ENCODE assay signal across 15 cellular contexts in genomic region chr7:98867271-98867701, GRCh38. TPM values are rescaled to one million over a fixed set of nuclear protein-coding genes. Genes with fewer than 3 reads are reported as not detected.
DNase-seq lines count a peak whose midpoint lies in the region; ATAC-seq, FAIRE-seq and TF ChIP-seq lines count a peak whose summit lies in the region.
"Had no signal": no experiment of that assay in that cellular context is flagged by ENCODE, and none has a peak within 500 bp of the region (broad histone marks: within the 10 kb centered on the region; RNA-seq: fewer than 3 reads in every experiment).

No MANE protein-coding gene starts in this region.

- H3K4ac ChIP-seq in H1 (replicated peaks; ENCODE audit: insufficient read length, low read depth, low read length) = peak overlapping the region; percentile 21

- no peak overlapping the region for H2AFZ ChIP-seq in H1 (ENCODE audit: low read length)

- H3K4me1 ChIP-seq in H1 (replicated peaks in 1 of 4; ENCODE audit: control insufficient read depth in 3 of 4, insufficient read depth in 4 of 4, low read length in 3 of 4) = peaks cover 0 to 14% (median 7%) of the 10 kb centered on the region in 4 experiments; a peak in 5 of 7 replicates

- no peak overlapping the region for H2BK12ac ChIP-seq in H1 (ENCODE audit: low read depth, low read length)

- no peaks in the 10 kb centered on the region for H3K36me3 Mint-ChIP-seq in activated T-helper 17 cell treated with anti-CD3 and anti-CD28 coated beads, Interleukin-2, amount 50 U/mL, for 72 hours (ENCODE audit: low read depth)
- H3K36me3 Mint-ChIP-seq: stimulated activated memory B cell treated with anti-CD40 and anti-IgM and Interleukin-4, amounts not matched to agents 10 μg/mL and 1 μg/mL and 100 μg/mL, for 72 hours had no signal

- H3K4me3 ChIP-seq in H1 (ENCODE audit: extremely low read depth in 1 of 4, insufficient read depth in 2 of 4, low read depth in 3 of 4, low read length in 4 of 4) = no peak overlapping the region

- TF ChIP-seq RAD21 in H1 (IDR thresholded peaks at IDR 0.05 in 1 of 2, conservative IDR thresholded peaks at IDR 0.05 in 1 of 2; ENCODE audit: low read depth in 2 of 2, low read length in 2 of 2) = no peak

- whole genome bisulfite sequencing in H1 (ENCODE audit: extremely low coverage in 1 of 2, insufficient coverage in 1 of 2, insufficient read length in 1 of 2, insufficient replicate concordance in 2 of 2, low coverage in 1 of 2, low lambda C conversion rate in 2 of 2, missing lambda C conversion rate in 1 of 2), 2 experiments = 68% methylated on average over 7 of the region's 7 CpGs; no CpG with 5 or more reads in 1 of the 2 experiments

- no peak for FAIRE-seq in H1 (lab: Jason Lieb, UNC)

- no peak overlapping the region for H2BK20ac ChIP-seq in H1 (ENCODE audit: low read length)

- no peak for TF ChIP-seq CTCF in H1 (IDR thresholded peaks at IDR 0.05; ENCODE audit: control extremely low read depth in 1 of 3, insufficient read depth in 1 of 3, low read depth in 1 of 3, low read length in 3 of 3)

- no peaks in the 10 kb centered on the region for H3K9me3 ChIP-seq in H1 (ENCODE audit: insufficient read depth in 2 of 2, low read depth in 1 of 2, low read length in 1 of 2)

- no peak overlapping the region for H2BK15ac ChIP-seq in H1 (ENCODE audit: low read length)

- H3K4me1 Mint-ChIP-seq in activated T-helper 17 cell treated with anti-CD3 and anti-CD28 coated beads, Interleukin-2, amount 50 U/mL, for 72 hours = no peaks in the 10 kb centered on the region
- H3K4me1 Mint-ChIP-seq: central memory CD8-positive, alpha-beta T cell had no signal

- no peak overlapping the region for H3K23ac ChIP-seq in H1 (ENCODE audit: insufficient read length)

- H3K79me1 ChIP-seq in H1 (ENCODE audit: low read depth, low read length) = no peaks in the 10 kb centered on the region

- CTCF ChIA-PET in H1 (lab: Charles Lee; ENCODE audit: partially characterized antibody) = interaction anchor here (0.8 to 1.1 kb wide), 6 partner anchors 11 to 446 kb away, joined by 3 to 5 read pairs (median 3); partner anchors contain the start of gene TRRAP

- DNase-seq in DMS53 (lab: John Stamatoyannopoulos, UW) = peak; percentile 64
- no peak for DNase-seq in DMS53 treated with DMSO at 0.1 percent for 48 hours (lab: John Stamatoyannopoulos, UW; ENCODE audit: unreplicated experiment)
- DNase-seq in NCI-H524 treated with DMSO at 0.1 percent for 48 hours (lab: John Stamatoyannopoulos, UW) = peak; percentile 50
- DNase-seq in H1 (ENCODE audit: low read depth in 1 of 2, low spot score in 2 of 2) = no peak
- peak; percentile 39 for DNase-seq in retina
- DNase-seq in DMS79 (lab: John Stamatoyannopoulos, UW) = no peak
- DNase-seq in DMS153 treated with DMSO at 0.1 percent for 48 hours (lab: John Stamatoyannopoulos, UW; ENCODE audit: unreplicated experiment) = no peak
- DNase-seq: occipital lobe, RPMI8226 had no signal

- H3K56ac ChIP-seq in H1 (replicated peaks; ENCODE audit: insufficient read length, low read depth, low read length) = no peak overlapping the region

- no peak overlapping the region for H3K4me2 ChIP-seq in H1 (ENCODE audit: insufficient read depth in 1 of 2, low read depth in 2 of 2, low read length in 2 of 2)

- no peak overlapping the region for H3K14ac ChIP-seq in H1 (ENCODE audit: insufficient read length)

- no peak overlapping the region for H3K4me3 Mint-ChIP-seq in activated T-helper 17 cell treated with anti-CD3 and anti-CD28 coated beads, Interleukin-2, amount 50 U/mL, for 72 hours
- H3K4me3 Mint-ChIP-seq: activated T-helper 1 cell treated with anti-CD3 and anti-CD28 coated beads, Interleukin-12 subunit alpha, Interleukin-12 subunit beta, Interleukin-2, Interleukin-4 antibody, amounts not matched to agents 30 ng/mL and 10 ng/mL and 1 ng/mL, durations not matched to agents 14 hours and 24 hours and 36 hours; central memory CD8-positive, alpha-beta T cell; stimulated activated memory B cell treated with anti-CD40 and anti-IgM and Interleukin-4, amounts not matched to agents 10 μg/mL and 1 μg/mL and 100 μg/mL, for 72 hours had no signal

- H2AK5ac ChIP-seq in H1 (ENCODE audit: low read depth, low read length) = no peak overlapping the region

- no peak overlapping the region for H2BK5ac ChIP-seq in H1 (ENCODE audit: low read depth, low read length)

- TF ChIP-seq POLR2A in H1 (IDR thresholded peaks at IDR 0.05; ENCODE audit: control extremely low read depth in 1 of 2, low read depth in 2 of 2, low read length in 2 of 2) = no peak

- POLR2A ChIA-PET in H1 (lab: Charles Lee; ENCODE audit: partially characterized antibody) = interaction anchor here (1.4 to 2.3 kb wide), 2 partner anchors 11 to 13 kb away, joined by 3 to 12 read pairs; partner anchors contain the start of gene TRRAP

- ATAC-seq in activated T-helper 17 cell treated with anti-CD3 and anti-CD28 coated beads, Interleukin-2, amount 50 U/mL, for 72 hours (replicated peaks) = no peak
- ATAC-seq: stimulated activated memory B cell treated with anti-CD40 and anti-IgM and Interleukin-4, amounts not matched to agents 10 μg/mL and 1 μg/mL and 100 μg/mL, for 72 hours had no signal

- H3K27ac Mint-ChIP-seq in activated T-helper 17 cell treated with anti-CD3 and anti-CD28 coated beads, Interleukin-2, amount 50 U/mL, for 72 hours = no peak overlapping the region
- H3K27ac Mint-ChIP-seq: activated T-helper 1 cell treated with anti-CD3 and anti-CD28 coated beads, Interleukin-12 subunit alpha, Interleukin-12 subunit beta, Interleukin-2, Interleukin-4 antibody, amounts not matched to agents 30 ng/mL and 10 ng/mL and 1 ng/mL, durations not matched to agents 14 hours and 24 hours and 36 hours; stimulated activated memory B cell treated with anti-CD40 and anti-IgM and Interleukin-4, amounts not matched to agents 10 μg/mL and 1 μg/mL and 100 μg/mL, for 72 hours had no signal

- H4K5ac ChIP-seq in H1 (ENCODE audit: insufficient read length, low read depth, low read length) = no peak overlapping the region

- no peak overlapping the region for H4K8ac ChIP-seq in H1 (ENCODE audit: extremely low read depth, insufficient read depth, low read length)

- H3K27ac ChIP-seq in H1 (ENCODE audit: low read depth, low read length) = no peak overlapping the region
- H3K27ac ChIP-seq: 22Rv1, VCaP had no signal

- no peak overlapping the region for H3K9ac ChIP-seq in H1 (replicated peaks in 1 of 4; ENCODE audit: extremely low read depth in 1 of 4, low read depth in 3 of 4, low read length in 3 of 4)

- no peaks in the 10 kb centered on the region for H4K20me1 ChIP-seq in H1 (replicated peaks in 1 of 2; ENCODE audit: control insufficient read depth in 1 of 2, insufficient read depth in 2 of 2, low read length in 2 of 2)

- peaks cover 11% of the 10 kb centered on the region; the same call in 1 of the 2 replicates for H3K23me2 ChIP-seq in H1 (ENCODE audit: low read depth, low read length)

- TF ChIP-seq EP300 in H1 (IDR thresholded peaks at IDR 0.05; ENCODE audit: borderline replicate concordance in 1 of 2, low read depth in 2 of 2, low read length in 2 of 2) = no peak

- H3K9me3 Mint-ChIP-seq in activated T-helper 17 cell treated with anti-CD3 and anti-CD28 coated beads, Interleukin-2, amount 50 U/mL, for 72 hours = no peaks in the 10 kb centered on the region
- H3K9me3 Mint-ChIP-seq: activated T-helper 1 cell treated with anti-CD3 and anti-CD28 coated beads, Interleukin-12 subunit alpha, Interleukin-12 subunit beta, Interleukin-2, Interleukin-4 antibody, amounts not matched to agents 30 ng/mL and 10 ng/mL and 1 ng/mL, durations not matched to agents 14 hours and 24 hours and 36 hours; central memory CD8-positive, alpha-beta T cell; stimulated activated memory B cell treated with anti-CD40 and anti-IgM and Interleukin-4, amounts not matched to agents 10 μg/mL and 1 μg/mL and 100 μg/mL, for 72 hours had no signal

- H3K79me2 ChIP-seq in H1 (ENCODE audit: control insufficient read depth in 1 of 2, insufficient read depth in 2 of 2, low read length in 2 of 2) = no peaks in the 10 kb centered on the region

- no peaks in the 10 kb centered on the region for H3K36me3 ChIP-seq in H1 (ENCODE audit: control insufficient read depth in 2 of 4, insufficient read depth in 4 of 4, low read length in 3 of 4)

- H3K18ac ChIP-seq in H1 (ENCODE audit: extremely low read depth, low read length) = no peak overlapping the region; the same call in 1 of the 2 replicates

- no peak overlapping the region for H2BK120ac ChIP-seq in H1 (replicated peaks; ENCODE audit: low read depth, low read length)

- no peaks in the 10 kb centered on the region for H3K27me3 Mint-ChIP-seq in activated T-helper 17 cell treated with anti-CD3 and anti-CD28 coated beads, Interleukin-2, amount 50 U/mL, for 72 hours

- no peak overlapping the region for H4K91ac ChIP-seq in H1 (replicated peaks; ENCODE audit: insufficient read length, low read length)

- peaks cover 8 to 31% (median 22%) of the 10 kb centered on the region in 4 experiments for H3K27me3 ChIP-seq in H1 (replicated peaks in 1 of 4; ENCODE audit: control insufficient read depth in 3 of 4, extremely low read depth in 1 of 4, insufficient read depth in 3 of 4, low read length in 3 of 4)

TF ChIP-seq in H1, 55 proteins besides CTCF, POLR2A, EP300 and RAD21 (continues in another document):
- TF ChIP-seq CREB1 (IDR thresholded peaks at IDR 0.05) (no peak), SP2 (IDR thresholded peaks at IDR 0.05; ENCODE audit: low read length) (no peak), JUN (IDR thresholded peaks at IDR 0.05; ENCODE audit: low read depth, low read length) (no peak)

RNA-seq across cellular contexts. Expression of gene TMEM130, which starts 2.5 kb away (rescaled TPM):
- total RNA-seq in H1 (2021; fragmentation: NEBNext Ultra II Directional; extraction: Animal tissue kit (Norgen Biotek cat#: 25700)) = 2.9 and 3.7 TPM in 2 replicates
- polyA plus RNA-seq in H1 (2011; rRNA removed) = 6.6 and 14.0 TPM in 2 replicates
- 4.1 TPM for polyA plus RNA-seq in H1 (2011; cell fraction: cytosol; rRNA removed)
- polyA plus RNA-seq in H1 (2011; cell fraction: nucleus; rRNA removed) = 6.3 TPM
- polyA plus RNA-seq in H1 (2012, experiment 1 of 2) = 2.0 to 4.6 TPM (median 3.0 TPM) in 4 replicates
- 1.3 TPM for polyA plus RNA-seq in H1 (2012, experiment 2 of 2)
- polyA plus RNA-seq in H1 (2013, experiment 1 of 2) = 4.0 TPM
- polyA plus RNA-seq in H1 (2013, experiment 2 of 2) = 4.9 TPM
- polyA minus RNA-seq in H1 (2011; rRNA and poly(A)+ RNA removed) = 1.2 and 1.9 TPM in 2 replicates
- polyA minus RNA-seq in H1 (2011; cell fraction: cytosol; rRNA and poly(A)+ RNA removed) = 4.0 TPM
- polyA minus RNA-seq in H1 (2011; cell fraction: nucleus; rRNA and poly(A)+ RNA removed) = 1.1 TPM
- not detected for total RNA-seq in activated T-helper 17 cell treated with anti-CD3 and anti-CD28 coated beads, Interleukin-2, amount 50 U/mL, for 72 hours

RNA-seq across cellular contexts. Expression of gene TRRAP, which starts 11.0 kb away (rescaled TPM):
- total RNA-seq in H1 (2021; fragmentation: NEBNext Ultra II Directional; extraction: Animal tissue kit (Norgen Biotek cat#: 25700)) = 48.6 and 53.3 TPM in 2 replicates
- 21.7 and 29.7 TPM in 2 replicates for polyA plus RNA-seq in H1 (2011; rRNA removed)
- polyA plus RNA-seq in H1 (2011; cell fraction: cytosol; rRNA removed) = 17.7 TPM
- 52.9 TPM for polyA plus RNA-seq in H1 (2011; cell fraction: nucleus; rRNA removed)
- 24.3 to 29.8 TPM (median 26.7 TPM) in 4 replicates for polyA plus RNA-seq in H1 (2012, experiment 1 of 2)
- 4.2 TPM for polyA plus RNA-seq in H1 (2012, experiment 2 of 2)
- 16.4 TPM for polyA plus RNA-seq in H1 (2013, experiment 1 of 2)
- polyA plus RNA-seq in H1 (2013, experiment 2 of 2) = 14.9 TPM
- polyA minus RNA-seq in H1 (2011; rRNA and poly(A)+ RNA removed) = 62.3 and 75.5 TPM in 2 replicates
- 47.8 TPM for polyA minus RNA-seq in H1 (2011; cell fraction: cytosol; rRNA and poly(A)+ RNA removed)
- 65.2 TPM for polyA minus RNA-seq in H1 (2011; cell fraction: nucleus; rRNA and poly(A)+ RNA removed)
- total RNA-seq in activated T-helper 17 cell treated with anti-CD3 and anti-CD28 coated beads, Interleukin-2, amount 50 U/mL, for 72 hours = 10 to 100 TPM; 59.1 to 69.5 TPM

Comparison
In these comparisons a context has a peak if more than half of its experiments do, and no peak if none do; other contexts are left out.
1. DNase-seq: peak in DMS53 (single experiment), NCI-H524 treated with DMSO at 0.1 percent for 48 hours (single experiment) and retina (single experiment); none in DMS53 treated with DMSO at 0.1 percent for 48 hours (single experiment), H1 (0 of 2), DMS79 (single experiment) and DMS153 treated with DMSO at 0.1 percent for 48 hours (single experiment).